In the genomic region with DNA sequence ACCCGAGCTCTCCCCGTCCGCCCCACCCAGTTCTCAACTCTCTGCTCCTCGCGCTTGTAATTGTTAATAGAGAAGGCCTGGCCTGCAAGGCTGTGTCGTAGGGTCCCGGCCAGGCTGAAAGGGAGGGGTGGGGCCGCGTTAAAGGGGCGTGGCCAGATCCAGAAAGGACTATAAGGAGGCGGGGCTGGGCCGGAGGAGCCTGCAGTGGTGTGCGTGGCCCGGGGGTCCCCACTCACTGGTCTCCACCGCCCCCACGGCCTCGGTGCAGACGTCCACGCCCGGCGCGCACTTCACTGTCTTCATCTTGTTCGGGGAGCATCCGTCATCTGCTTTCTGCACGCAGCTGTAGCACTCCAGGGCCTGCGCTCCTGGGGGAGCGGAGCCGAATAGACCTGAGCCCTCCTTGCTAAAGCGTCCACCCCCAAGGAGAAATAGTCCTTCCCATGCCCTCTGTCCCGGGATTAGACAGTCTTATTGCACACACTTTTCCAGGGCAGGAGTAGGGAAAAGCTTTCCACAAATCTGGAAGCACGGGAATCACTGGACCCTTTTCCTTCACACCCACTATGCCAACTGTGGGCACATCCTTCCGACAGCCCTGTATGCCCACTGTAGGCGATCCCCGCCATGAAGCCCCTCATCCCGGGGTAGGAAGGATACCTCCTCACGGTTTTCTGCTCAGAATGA, we compare ENCODE assay signal across 8 cellular contexts. TPM values are rescaled to one million over a fixed set of nuclear protein-coding genes. Genes with fewer than 3 reads are reported as not detected.
DNase-seq lines count a peak whose midpoint lies in the region; ATAC-seq, FAIRE-seq and TF ChIP-seq lines count a peak whose summit lies in the region.
"Had no signal": no experiment of that assay in that cellular context is flagged by ENCODE, and none has a peak within 500 bp of the region (broad histone marks: within the 10 kb centered on the region; RNA-seq: fewer than 3 reads in every experiment).

No MANE protein-coding gene starts in this region.

- peak overlapping the region; percentile 95 for H3K27ac Mint-ChIP-seq in dendritic cell treated with granulocyte-macrophage colony-stimulating factor and Interleukin-4, amounts not matched to agents 40 ng/mL and 50 ng/mL, for 4 days
- H3K27ac Mint-ChIP-seq in stimulated activated naive CD8-positive, alpha-beta T cell treated with anti-CD3 and anti-CD28 coated beads, Interleukin-15, Interleukin-2, amounts not matched to agents 100 ng/mL and 50 ng/mL, for 24 hours, result peak overlapping the region; percentile 89

- 16% methylated on average over 31 of the region's 36 CpGs for WGBS in SK-N-SH (ENCODE audit: low lambda C conversion rate)

- H3K9me3 Mint-ChIP-seq in dendritic cell treated with granulocyte-macrophage colony-stimulating factor and Interleukin-4, amounts not matched to agents 40 ng/mL and 50 ng/mL, for 4 days, result no peaks in the 10 kb centered on the region
- no peaks in the 10 kb centered on the region for H3K9me3 Mint-ChIP-seq in stimulated activated naive CD8-positive, alpha-beta T cell treated with anti-CD3 and anti-CD28 coated beads, Interleukin-15, Interleukin-2, amounts not matched to agents 100 ng/mL and 50 ng/mL, for 24 hours

- peak overlapping the region; percentile 21 for H3K9ac ChIP-seq in SK-N-SH

- peak overlapping the region; percentile 93 for H3K4me3 Mint-ChIP-seq in dendritic cell treated with granulocyte-macrophage colony-stimulating factor and Interleukin-4, amounts not matched to agents 40 ng/mL and 50 ng/mL, for 4 days
- peak overlapping the region; percentile 89 for H3K4me3 Mint-ChIP-seq in stimulated activated naive CD8-positive, alpha-beta T cell treated with anti-CD3 and anti-CD28 coated beads, Interleukin-15, Interleukin-2, amounts not matched to agents 100 ng/mL and 50 ng/mL, for 24 hours

- TF ChIP-seq POLR2A in GM12892 (IDR thresholded peaks at IDR 0.05; ENCODE audit: low read depth, low read length), result no peak

- H3K9me3 ChIP-seq in SK-N-SH, result no peaks in the 10 kb centered on the region

- TF ChIP-seq EP300 in SK-N-SH (IDR thresholded peaks at IDR 0.05; ENCODE audit: borderline replicate concordance in 1 of 2, low read depth in 1 of 2, low read length in 1 of 2), result no peak

- DNase-seq in SK-N-SH (peak; percentile 87), mesenteric fat pad (ENCODE audit: low spot score) (peak; percentile 90), GM12892 (ENCODE audit: insufficient read length) (no peak)

- H3K27me3 ChIP-seq in SK-N-SH (ENCODE audit: insufficient read depth), result no peaks in the 10 kb centered on the region

- no peaks in the 10 kb centered on the region for H3K36me3 ChIP-seq in SK-N-SH (replicated peaks in 1 of 2; ENCODE audit: control insufficient read depth in 1 of 2, insufficient read depth in 2 of 2, low read length in 1 of 2)

- no peaks in the 10 kb centered on the region for H3K9me2 ChIP-seq in SK-N-SH

- H3K79me2 ChIP-seq in SK-N-SH (ENCODE audit: insufficient read depth), result no peaks in the 10 kb centered on the region

- H3K36me3 Mint-ChIP-seq in dendritic cell treated with granulocyte-macrophage colony-stimulating factor and Interleukin-4, amounts not matched to agents 40 ng/mL and 50 ng/mL, for 4 days (ENCODE audit: low read depth), result peaks cover 23% of the 10 kb centered on the region
- no peaks in the 10 kb centered on the region for H3K36me3 Mint-ChIP-seq in stimulated activated naive CD8-positive, alpha-beta T cell treated with anti-CD3 and anti-CD28 coated beads, Interleukin-15, Interleukin-2, amounts not matched to agents 100 ng/mL and 50 ng/mL, for 24 hours (ENCODE audit: low read depth)

- intact Hi-C loops in dendritic cell treated with granulocyte-macrophage colony-stimulating factor and Interleukin-4, amounts not matched to agents 40 ng/mL and 50 ng/mL, for 4 days (cut with micrococcal nuclease), result no loop called here

- FAIRE-seq in GM12892 (lab: Jason Lieb, UNC), result no peak

- POLR2A ChIA-PET in SK-N-SH (lab: Yijun Ruan, JAX), result interaction anchor here (1.3 to 1.4 kb wide), 2 partner anchors 10 to 64 kb away, joined by 3 to 5 read pairs; no protein-coding TSS in a partner anchor

- TF ChIP-seq RAD21 in SK-N-SH (IDR thresholded peaks at IDR 0.05; ENCODE audit: low read length), result no peak

- peak overlapping the region; percentile 97 for H2AFZ ChIP-seq in SK-N-SH (ENCODE audit: low read depth)

- TF ChIP-seq CTCF in SK-N-SH (IDR thresholded peaks at IDR 0.05), result no peak

- H3K27ac ChIP-seq in SK-N-SH (ENCODE audit: low read depth in 2 of 2, low read length in 1 of 2), result peak overlapping the region; percentile 61 to 67; a peak in 3 of 4 replicates

- CTCF ChIA-PET in SK-N-SH (lab: Yijun Ruan, JAX), result interaction anchor here (0.7 to 3.0 kb wide), 4 partner anchors 10 to 71 kb away, joined by 3 to 16 read pairs (median 8); no protein-coding TSS in a partner anchor

- H3F3A ChIP-seq in SK-N-SH (replicated peaks; ENCODE audit: insufficient read depth), result peaks cover 8% of the 10 kb centered on the region

- H4K20me1 ChIP-seq in SK-N-SH (ENCODE audit: insufficient read depth), result no peaks in the 10 kb centered on the region

- H3K27me3 Mint-ChIP-seq in dendritic cell treated with granulocyte-macrophage colony-stimulating factor and Interleukin-4, amounts not matched to agents 40 ng/mL and 50 ng/mL, for 4 days, result peaks cover 36% of the 10 kb centered on the region
- H3K27me3 Mint-ChIP-seq in stimulated activated naive CD8-positive, alpha-beta T cell treated with anti-CD3 and anti-CD28 coated beads, Interleukin-15, Interleukin-2, amounts not matched to agents 100 ng/mL and 50 ng/mL, for 24 hours, result no peaks in the 10 kb centered on the region

- H3K4me1 ChIP-seq in SK-N-SH (ENCODE audit: control insufficient read depth in 1 of 2, insufficient read depth in 2 of 2, low read depth in 1 of 2, low read length in 1 of 2), result peaks cover 0 to 10% of the 10 kb centered on the region in 2 experiments; a peak in 1 of 4 replicates

- H3K4me3 ChIP-seq in SK-N-SH (ENCODE audit: low read depth in 2 of 2, low read length in 1 of 2), result peak overlapping the region; percentile 65 to 88

- peak overlapping the region; percentile 90 for H3K4me2 ChIP-seq in SK-N-SH

- H3K4me1 Mint-ChIP-seq in dendritic cell treated with granulocyte-macrophage colony-stimulating factor and Interleukin-4, amounts not matched to agents 40 ng/mL and 50 ng/mL, for 4 days (ENCODE audit: low read depth), result peaks cover 69% of the 10 kb centered on the region
- peaks cover 67% of the 10 kb centered on the region for H3K4me1 Mint-ChIP-seq in stimulated activated naive CD8-positive, alpha-beta T cell treated with anti-CD3 and anti-CD28 coated beads, Interleukin-15, Interleukin-2, amounts not matched to agents 100 ng/mL and 50 ng/mL, for 24 hours (ENCODE audit: low read depth)

- ATAC-seq in GM19025 (IDR thresholded peaks at IDR 0.05; ENCODE audit: low read depth, unreplicated experiment) (peak; percentile 27), HG02938 (IDR thresholded peaks at IDR 0.05; ENCODE audit: unreplicated experiment) (peak; percentile 32)

TF ChIP-seq in SK-N-SH, 30 proteins besides CTCF, POLR2A, EP300 and RAD21:
- no peak for TF ChIP-seq RXRA (IDR thresholded peaks at IDR 0.05; ENCODE audit: borderline replicate concordance, low read depth)
- TF ChIP-seq MEF2A (IDR thresholded peaks at IDR 0.05; ENCODE audit: borderline replicate concordance, low read depth), result no peak
- TF ChIP-seq SMC3 (IDR thresholded peaks at IDR 0.05; ENCODE audit: low read depth, low read length), result no peak
- no peak for TF ChIP-seq EZH2phosphoT487 (IDR thresholded peaks at IDR 0.05; ENCODE audit: borderline replicate concordance, low read depth)

RNA-seq across cellular contexts. Expression of a gene that starts 1.2 kb away (rescaled TPM):
- 3.4 and 4.2 TPM in 2 replicates for polyA plus RNA-seq in SK-N-SH (2012; rRNA removed)
- polyA plus RNA-seq in SK-N-SH (2012; cell fraction: cytosol; rRNA removed), result 2.3 and 2.8 TPM in 2 replicates
- polyA plus RNA-seq in SK-N-SH (2012; cell fraction: nucleus; rRNA removed), result 5.4 and 7.0 TPM in 2 replicates
- 3.0 TPM for total RNA-seq in mesenteric fat pad
- 0.15 TPM for polyA plus RNA-seq in GM12892 (2012; ENCODE audit: missing spikeins)

RNA-seq across cellular contexts. Expression of a gene that starts 40.3 kb away (rescaled TPM):
- polyA plus RNA-seq in SK-N-SH (2012; rRNA removed), result 10.9 and 15.6 TPM in 2 replicates
- 8.9 and 10.8 TPM in 2 replicates for polyA plus RNA-seq in SK-N-SH (2012; cell fraction: cytosol; rRNA removed)
- 28.8 and 35.0 TPM in 2 replicates for polyA plus RNA-seq in SK-N-SH (2012; cell fraction: nucleus; rRNA removed)
- total RNA-seq in mesenteric fat pad, result 5.5 TPM
- polyA plus RNA-seq in GM12892 (2012; ENCODE audit: missing spikeins), result 5.4 TPM

RNA-seq across cellular contexts. Expression of a gene that starts 49.5 kb away (rescaled TPM):
- 0.07 and 0.32 TPM in 2 replicates for polyA plus RNA-seq in SK-N-SH (2012; rRNA removed)
- 0.13 and 0.17 TPM in 2 replicates for polyA plus RNA-seq in SK-N-SH (2012; cell fraction: cytosol; rRNA removed)
- polyA plus RNA-seq in SK-N-SH (2012; cell fraction: nucleus; rRNA removed), result 0.17 TPM in 1 of 2 replicates, not detected in the other
- total RNA-seq in mesenteric fat pad, result not detected
- polyA plus RNA-seq in GM12892 (2012; ENCODE audit: missing spikeins), result not detected
- total RNA-seq: dermis microvascular lymphatic vessel endothelial cell had no signal
